18 cellular contexts compared by ENCODE assay signal in genomic region chr9:96680812-96681499, GRCh38.
"Had no signal": no experiment of that assay in that cellular context is flagged by ENCODE, and none has a peak within 500 bp of the region (broad histone marks: within the 10 kb centered on the region; RNA-seq: fewer than 3 reads in every experiment).

No MANE protein-coding gene starts in this region.

- H3K9me3 ChIP-seq: colonic mucosa, gastroesophageal sphincter, heart left ventricle, spleen had no signal

- H3K27me3 ChIP-seq: brain microvascular endothelial cell, colonic mucosa, gastroesophageal sphincter, heart left ventricle had no signal

- H3K27ac Mint-ChIP-seq: activated CD4-positive, alpha-beta T cell treated with anti-CD3 and anti-CD28 coated beads, Interleukin-2, amount 10 ng/mL, durations not matched to agents 24 days and 14 days; activated CD8-positive, alpha-beta T cell treated with anti-CD3 and anti-CD28 coated beads for 36 hours; activated naive CD4-positive, alpha-beta T cell treated with anti-CD3 and anti-CD28 coated beads for 36 hours; nephron progenitor cell; stimulated activated memory B cell treated with anti-CD40 and anti-IgM and Interleukin-4, amounts not matched to agents 10 μg/mL and 1 μg/mL and 100 μg/mL, for 72 hours had no signal

- H3K4me1 ChIP-seq: colonic mucosa, spleen had no signal

- H3K27ac ChIP-seq: brain microvascular endothelial cell, colonic mucosa, gastroesophageal sphincter, heart left ventricle, spleen had no signal

- H3K4me1 Mint-ChIP-seq: activated CD4-positive, alpha-beta T cell treated with anti-CD3 and anti-CD28 coated beads, Interleukin-2, amount 10 ng/mL, durations not matched to agents 24 days and 14 days; central memory CD8-positive, alpha-beta T cell; nephron progenitor cell; stimulated activated memory B cell treated with anti-CD40 and anti-IgM and Interleukin-4, amounts not matched to agents 10 μg/mL and 1 μg/mL and 100 μg/mL, for 72 hours had no signal

- H3K4me3 ChIP-seq: colonic mucosa, gastroesophageal sphincter, heart left ventricle, spleen had no signal

- FAIRE-seq: endometrium had no signal

- H3K36me3 Mint-ChIP-seq: stimulated activated memory B cell treated with anti-CD40 and anti-IgM and Interleukin-4, amounts not matched to agents 10 μg/mL and 1 μg/mL and 100 μg/mL, for 72 hours had no signal

- H3K36me3 ChIP-seq: brain microvascular endothelial cell, colonic mucosa, gastroesophageal sphincter, heart left ventricle, spleen had no signal

- H3K4me3 Mint-ChIP-seq: activated CD4-positive, alpha-beta T cell treated with anti-CD3 and anti-CD28 coated beads, Interleukin-2, amount 10 ng/mL, durations not matched to agents 24 days and 14 days; activated CD8-positive, alpha-beta T cell treated with anti-CD3 and anti-CD28 coated beads for 36 hours; activated naive CD4-positive, alpha-beta T cell treated with anti-CD3 and anti-CD28 coated beads for 36 hours; central memory CD8-positive, alpha-beta T cell; nephron progenitor cell; stimulated activated memory B cell treated with anti-CD40 and anti-IgM and Interleukin-4, amounts not matched to agents 10 μg/mL and 1 μg/mL and 100 μg/mL, for 72 hours had no signal

- ATAC-seq: activated CD8-positive, alpha-beta T cell treated with anti-CD3 and anti-CD28 coated beads for 36 hours; esophagus mucosa; gastroesophageal sphincter; heart left ventricle; left ventricle myocardium superior; stimulated activated memory B cell treated with anti-CD40 and anti-IgM and Interleukin-4, amounts not matched to agents 10 μg/mL and 1 μg/mL and 100 μg/mL, for 72 hours had no signal

- DNase-seq: activated CD4-positive, alpha-beta T cell treated with anti-CD3 and anti-CD28 coated beads, Interleukin-2, amount 10 ng/mL, durations not matched to agents 24 days and 14 days; activated CD8-positive, alpha-beta T cell treated with anti-CD3 and anti-CD28 coated beads for 36 hours; activated naive CD4-positive, alpha-beta T cell treated with anti-CD3 and anti-CD28 coated beads for 36 hours; activated T-cell treated with anti-CD3 and anti-CD28 coated beads, Interleukin-2, amount 50 U/mL, for 1 hour; brain microvascular endothelial cell; colonic mucosa; heart left ventricle; left ventricle myocardium superior; nephron progenitor cell; nucleus accumbens; posterior cingulate gyrus; spleen; stimulated activated CD4-positive, alpha-beta T cell treated with anti-CD3 and anti-CD28 coated beads, Interleukin-4, amount 100 ng/mL, for 4 hours had no signal

- H3K9me3 Mint-ChIP-seq: activated CD8-positive, alpha-beta T cell treated with anti-CD3 and anti-CD28 coated beads for 36 hours; activated naive CD4-positive, alpha-beta T cell treated with anti-CD3 and anti-CD28 coated beads for 36 hours; central memory CD8-positive, alpha-beta T cell; stimulated activated memory B cell treated with anti-CD40 and anti-IgM and Interleukin-4, amounts not matched to agents 10 μg/mL and 1 μg/mL and 100 μg/mL, for 72 hours had no signal

- H3K27me3 Mint-ChIP-seq: activated CD4-positive, alpha-beta T cell treated with anti-CD3 and anti-CD28 coated beads, Interleukin-2, amount 10 ng/mL, durations not matched to agents 24 days and 14 days; stimulated activated memory B cell treated with anti-CD40 and anti-IgM and Interleukin-4, amounts not matched to agents 10 μg/mL and 1 μg/mL and 100 μg/mL, for 72 hours had no signal
